Comparison of ENCODE assay signal across 19 cellular contexts in the genomic region with DNA sequence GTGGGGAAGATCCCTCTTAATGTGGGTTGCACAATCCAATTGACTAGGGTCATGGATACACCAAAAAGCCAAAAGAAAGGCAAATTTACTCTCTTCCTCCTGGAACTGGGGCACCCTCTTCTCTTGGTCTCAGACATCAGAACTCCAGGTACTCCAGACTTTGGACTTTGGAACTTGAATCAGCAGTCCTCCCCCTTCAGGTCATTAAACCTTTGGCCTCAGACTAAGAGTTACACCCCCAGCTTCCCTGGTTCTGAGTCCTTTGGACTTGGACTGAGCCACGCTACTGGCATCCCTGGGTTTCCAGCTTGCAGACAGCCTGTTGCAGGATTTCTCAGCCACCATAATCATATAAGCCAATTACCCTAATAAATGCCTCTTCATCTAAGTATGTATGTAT. TPM values are rescaled to one million over a fixed set of nuclear protein-coding genes. Genes with fewer than 3 reads are reported as not detected.
DNase-seq lines count a peak whose midpoint lies in the region; ATAC-seq, FAIRE-seq and TF ChIP-seq lines count a peak whose summit lies in the region.
"Had no signal": no experiment of that assay in that cellular context is flagged by ENCODE, and none has a peak within 500 bp of the region (broad histone marks: within the 10 kb centered on the region; RNA-seq: fewer than 3 reads in every experiment).

No MANE protein-coding gene starts in this region.

- 85% methylated on average over 1 of the region's 1 CpG for WGBS in hepatocyte (ENCODE audit: low lambda C conversion rate, missing lambda C conversion rate)
- WGBS in right lobe of liver (ENCODE audit: insufficient coverage, low coverage, low lambda C conversion rate, missing lambda C conversion rate) = no CpG with 5 or more reads among the region's 1 CpG
- 35 to 63% (median 37%) methylated on average over 1 of the region's 1 CpG for WGBS in small intestine, 3 donors
- WGBS in gastroesophageal sphincter (ENCODE audit: low coverage in 1 of 2), 2 donors = 100% methylated on average over 1 of the region's 1 CpG; no CpG with 5 or more reads in 1 of the 2 donors

- TF ChIP-seq POLR2A in right lobe of liver (IDR thresholded peaks at IDR 0.05) (no peak), gastroesophageal sphincter (IDR thresholded peaks at IDR 0.05) (no peak)

- H3K9me3 ChIP-seq in hepatocyte (ENCODE audit: low read depth) (no peaks in the 10 kb centered on the region), right lobe of liver (no peaks in the 10 kb centered on the region), small intestine (ENCODE audit: control insufficient read depth, low read depth) (no peaks in the 10 kb centered on the region), gastroesophageal sphincter (no peaks in the 10 kb centered on the region), HAP-1 (no peaks in the 10 kb centered on the region)

- H3K4me2 ChIP-seq in hepatocyte = no peak overlapping the region

- H3K4me3 ChIP-seq in hepatocyte (no peak overlapping the region), right lobe of liver (no peak overlapping the region), small intestine (ENCODE audit: low read depth in 1 of 2, low read length in 2 of 2) (no peak overlapping the region), gastroesophageal sphincter (no peak overlapping the region), HAP-1 (no peak overlapping the region)

- no peaks in the 10 kb centered on the region for H3K79me2 ChIP-seq in hepatocyte

- H3K27ac ChIP-seq in hepatocyte (no peak overlapping the region), right lobe of liver (no peak overlapping the region), small intestine (ENCODE audit: low read depth in 1 of 2, low read length in 1 of 2) (no peak overlapping the region), gastroesophageal sphincter (no peak overlapping the region)

- ATAC-seq in left lobe of liver (peak; percentile 67), right lobe of liver (peak; percentile 63 to 96 (median 88)), gastroesophageal sphincter (no peak)
- ATAC-seq: HCT116 had no signal

- TF ChIP-seq EP300 in gastroesophageal sphincter (IDR thresholded peaks at IDR 0.05) = no peak

- H4K20me1 ChIP-seq in hepatocyte (ENCODE audit: insufficient read depth, poor library complexity, severe bottlenecking) = no peaks in the 10 kb centered on the region

- no peaks in the 10 kb centered on the region for H3K9me2 ChIP-seq in hepatocyte (replicated peaks; ENCODE audit: insufficient read depth)

- TF ChIP-seq CTCF in hepatocyte (IDR thresholded peaks at IDR 0.05; ENCODE audit: poor library complexity) = no peak
- TF ChIP-seq CTCF in right lobe of liver (IDR thresholded peaks at IDR 0.05) = no peak
- TF ChIP-seq CTCF in gastroesophageal sphincter (IDR thresholded peaks at IDR 0.05) = no peak

- DNase-seq in hepatocyte (ENCODE audit: low spot score) (peak; percentile 10), left lobe of liver (ENCODE audit: low spot score) (no peak), right lobe of liver (no peak), small intestine (peak; percentile 72), activated gamma-delta T cell (lab: John Stamatoyannopoulos, UW) (no peak), HAP-1 (ENCODE audit: low spot score in 2 of 2) (no peak)
- DNase-seq: C1 segment of cervical spinal cord; Calu3; CD4-positive, alpha-beta memory T cell; COR-L47; DMS53; DMS79 treated with DMSO at 0.1 percent for 48 hours; GF-D8; GOT3; H7 had no signal

- H3K4me1 ChIP-seq in hepatocyte (ENCODE audit: insufficient read depth) (no peaks in the 10 kb centered on the region), right lobe of liver (peaks cover 0 to 4% (median 0%) of the 10 kb centered on the region in 4 donors), small intestine (ENCODE audit: control insufficient read depth in 2 of 2, insufficient read depth in 1 of 2, low read depth in 1 of 2, low read length in 1 of 2) (no peaks in the 10 kb centered on the region), gastroesophageal sphincter (no peaks in the 10 kb centered on the region), HAP-1 (no peaks in the 10 kb centered on the region)

- H3K36me3 ChIP-seq in hepatocyte (replicated peaks; ENCODE audit: insufficient read depth, low read depth) (no peaks in the 10 kb centered on the region), right lobe of liver (no peaks in the 10 kb centered on the region), small intestine (ENCODE audit: control insufficient read depth in 2 of 2, insufficient read depth in 2 of 2, low read length in 2 of 2) (no peaks in the 10 kb centered on the region), gastroesophageal sphincter (no peaks in the 10 kb centered on the region), HAP-1 (replicated peaks) (no peaks in the 10 kb centered on the region)

- FAIRE-seq in small intestine (lab: Jason Lieb, UNC) = no peak
- FAIRE-seq: GM12891, GM18507 had no signal

- H3K27me3 ChIP-seq in hepatocyte (no peaks in the 10 kb centered on the region), right lobe of liver (no peaks in the 10 kb centered on the region), small intestine (ENCODE audit: control insufficient read depth in 2 of 2, insufficient read depth in 2 of 2, low read length in 2 of 2) (peaks cover 0 to 2% of the 10 kb centered on the region in 2 donors), gastroesophageal sphincter (no peaks in the 10 kb centered on the region), HAP-1 (ENCODE audit: low read depth) (peaks cover 4% of the 10 kb centered on the region; the same call in 1 of the 2 replicates)

- no peak overlapping the region for H2AFZ ChIP-seq in hepatocyte

- intact Hi-C loops in right lobe of liver (cut with DNase I) = no loop called here

- in situ Hi-C loops in HAP-1 (cut with MboI; ENCODE audit: low sequenced_read_pairs) = no loop called here

RNA-seq across cellular contexts. Expression of gene KIF5C, which starts 50.8 kb away (rescaled TPM):
- total RNA-seq in hepatocyte (3.6 and 5.4 TPM in 2 replicates), left lobe of liver (0.33 TPM), right lobe of liver (1 to 10 TPM in 1 of 6 experiments, under 1 TPM in 5; 0.07 to 1.1 (median 0.34) TPM), gastroesophageal sphincter (1 to 10 TPM; 3.3 to 6.6 (median 4.5) TPM)
- polyA plus RNA-seq in hepatocyte (2.1 and 3.2 TPM in 2 replicates), small intestine (1 to 10 TPM in 1 of 3 donors, under 1 TPM in 2; 0.22 to 4.3 (median 0.54) TPM)

Comparison
In these comparisons a context has a peak if more than half of its experiments do, and no peak if none do; other contexts are left out.
1. DNase-seq: peak in hepatocyte (single experiment) and small intestine (single experiment); none in left lobe of liver (single experiment), right lobe of liver (0 of 3), activated gamma-delta T cell (single experiment) and HAP-1 (0 of 2).